ENCODE assay signal across 9 cellular contexts in genomic region chr1:25990702-25991395, GRCh38. TPM values are rescaled to one million over a fixed set of nuclear protein-coding genes. Genes with fewer than 3 reads are reported as not detected.
DNase-seq lines count a peak whose midpoint lies in the region; TF ChIP-seq lines count a peak whose summit lies in the region.
"Had no signal": no experiment of that assay in that cellular context is flagged by ENCODE, and none has a peak within 500 bp of the region (broad histone marks: within the 10 kb centered on the region; RNA-seq: fewer than 3 reads in every experiment).

No MANE protein-coding gene starts in this region.

- H3K27ac ChIP-seq in BLaER1 (peak overlapping the region; percentile 79), neutrophil (peak overlapping the region; percentile 54), colonic mucosa (no peak overlapping the region)

- TF ChIP-seq CTCF in neutrophil (IDR thresholded peaks at IDR 0.05) (no peak), colonic mucosa (IDR thresholded peaks at IDR 0.05) (no peak)

- no peaks in the 10 kb centered on the region for H3K27me3 Mint-ChIP-seq in activated naive CD4-positive, alpha-beta T cell treated with anti-CD3 and anti-CD28 coated beads, Interleukin-2, amount 10 ng/mL, durations not matched to agents 7 days and 5 days

- peak overlapping the region; percentile 87 for H3K27ac Mint-ChIP-seq in activated naive CD4-positive, alpha-beta T cell treated with anti-CD3 and anti-CD28 coated beads, Interleukin-2, amount 10 ng/mL, durations not matched to agents 7 days and 5 days

- peaks cover 50% of the 10 kb centered on the region for H3K4me1 ChIP-seq in BLaER1
- H3K4me1 ChIP-seq in neutrophil (ENCODE audit: control insufficient read depth in 1 of 2, insufficient read depth in 1 of 2, low read depth in 1 of 2, low read length in 1 of 2), result peaks cover 32 to 39% of the 10 kb centered on the region in 2 experiments
- H3K4me1 ChIP-seq in colonic mucosa, result no peaks in the 10 kb centered on the region

- H3K9me3 ChIP-seq in BLaER1 (no peaks in the 10 kb centered on the region), neutrophil (no peaks in the 10 kb centered on the region), colonic mucosa (no peaks in the 10 kb centered on the region)

- peak overlapping the region; percentile 67; the same call in 1 of the 2 replicates for H3K9ac ChIP-seq in BLaER1
- no peak overlapping the region for H3K9ac ChIP-seq in colonic mucosa (ENCODE audit: low read depth in 2 of 2, low read length in 2 of 2)

- H3K36me3 ChIP-seq in BLaER1 (peaks cover 21% of the 10 kb centered on the region), neutrophil (peaks cover 3% of the 10 kb centered on the region), colonic mucosa (no peaks in the 10 kb centered on the region)

- H3K4me3 Mint-ChIP-seq in activated naive CD4-positive, alpha-beta T cell treated with anti-CD3 and anti-CD28 coated beads, Interleukin-2, amount 10 ng/mL, durations not matched to agents 7 days and 5 days, result peak overlapping the region; percentile 78

- H3K4me1 Mint-ChIP-seq in activated naive CD4-positive, alpha-beta T cell treated with anti-CD3 and anti-CD28 coated beads, Interleukin-2, amount 10 ng/mL, durations not matched to agents 7 days and 5 days, result peaks cover 66% of the 10 kb centered on the region

- H3K27me3 ChIP-seq in BLaER1, result no peaks in the 10 kb centered on the region
- no peaks in the 10 kb centered on the region for H3K27me3 ChIP-seq in neutrophil
- H3K27me3 ChIP-seq in colonic mucosa, result no peaks in the 10 kb centered on the region

- intact Hi-C loops in colonic mucosa (cut with DNase I), result no loop called here

- H3K4me3 ChIP-seq in BLaER1 (peak overlapping the region; percentile 50), neutrophil (ENCODE audit: low read depth in 1 of 2, low read length in 1 of 2) (peak overlapping the region; percentile 24 to 38), colonic mucosa (no peak overlapping the region)

- H3K9me3 Mint-ChIP-seq in activated naive CD4-positive, alpha-beta T cell treated with anti-CD3 and anti-CD28 coated beads, Interleukin-2, amount 10 ng/mL, durations not matched to agents 7 days and 5 days, result no peaks in the 10 kb centered on the region

- peak overlapping the region; percentile 81 for H3K4me2 ChIP-seq in BLaER1

- DNase-seq in UCSD-AML1 (lab: John Stamatoyannopoulos, UW; ENCODE audit: unreplicated experiment), result peak; percentile 41
- peak; percentile 66 for DNase-seq in activated naive CD4-positive, alpha-beta T cell treated with anti-CD3 and anti-CD28 coated beads, Interleukin-2, amount 10 ng/mL, durations not matched to agents 7 days and 5 days
- no peak for DNase-seq in NCI-H526 treated with DMSO at 0.1 percent for 48 hours (lab: John Stamatoyannopoulos, UW)
- DNase-seq in NK-92 treated with Interleukin-12 subunit alpha and Interleukin-12 subunit beta, amount 100 ng/mL, for 24 hours (lab: John Stamatoyannopoulos, UW), result no peak
- no peak for DNase-seq in ureter (ENCODE audit: low spot score)
- no peak for DNase-seq in colonic mucosa

- H3K36me3 Mint-ChIP-seq in activated naive CD4-positive, alpha-beta T cell treated with anti-CD3 and anti-CD28 coated beads, Interleukin-2, amount 10 ng/mL, durations not matched to agents 7 days and 5 days, result peaks cover 31% of the 10 kb centered on the region

- CTCF ChIA-PET in activated naive CD4-positive, alpha-beta T cell treated with anti-CD3 and anti-CD28 coated beads, Interleukin-2, amount 10 ng/mL, durations not matched to agents 7 days and 5 days (lab: Charles Lee), result interaction anchor here (0.9 to 6.3 kb wide), 5 partner anchors 19 to 96 kb away, joined by 3 to 54 read pairs (median 3); no protein-coding TSS in a partner anchor

- H4K20me1 ChIP-seq in BLaER1, result no peaks in the 10 kb centered on the region

RNA-seq across cellular contexts. Expression of gene PAFAH2, which starts 7.0 kb away (rescaled TPM):
- total RNA-seq in ureter, result 12.3 TPM
- total RNA-seq in colonic mucosa, result 10 to 100 TPM; 34.8 to 40.8 TPM

RNA-seq across cellular contexts. Expression of gene EXTL1, which starts 30.7 kb away (rescaled TPM):
- total RNA-seq in ureter, result 0.23 TPM
- total RNA-seq in colonic mucosa, result under 1 TPM; 0.05 to 0.29 TPM

RNA-seq across cellular contexts. Expression of gene SLC30A2, which starts 55.1 kb away (rescaled TPM):
- 20.6 TPM for total RNA-seq in ureter
- total RNA-seq in colonic mucosa, result under 1 TPM; 0.27 to 0.42 TPM
- total RNA-seq: glomerular endothelial cell had no signal

Comparison
In these comparisons a context has a peak if more than half of its experiments do, and no peak if none do; other contexts are left out.
1. DNase-seq: peak in UCSD-AML1 (single experiment) and activated naive CD4-positive, alpha-beta T cell treated with anti-CD3 and anti-CD28 coated beads, Interleukin-2, amount 10 ng/mL, durations not matched to agents 7 days and 5 days (single experiment); none in NCI-H526 treated with DMSO at 0.1 percent for 48 hours (single experiment), NK-92 treated with Interleukin-12 subunit alpha and Interleukin-12 subunit beta, amount 100 ng/mL, for 24 hours (single experiment), ureter (single experiment) and colonic mucosa (single experiment).
2. RNA of gene SLC30A2, which starts 55.1 kb away (total RNA-seq): 20.6 TPM in ureter (single experiment); 0.27 to 0.42 TPM in colonic mucosa; every median in the first group is over 10 times any median in the second.